In the genomic region with DNA sequence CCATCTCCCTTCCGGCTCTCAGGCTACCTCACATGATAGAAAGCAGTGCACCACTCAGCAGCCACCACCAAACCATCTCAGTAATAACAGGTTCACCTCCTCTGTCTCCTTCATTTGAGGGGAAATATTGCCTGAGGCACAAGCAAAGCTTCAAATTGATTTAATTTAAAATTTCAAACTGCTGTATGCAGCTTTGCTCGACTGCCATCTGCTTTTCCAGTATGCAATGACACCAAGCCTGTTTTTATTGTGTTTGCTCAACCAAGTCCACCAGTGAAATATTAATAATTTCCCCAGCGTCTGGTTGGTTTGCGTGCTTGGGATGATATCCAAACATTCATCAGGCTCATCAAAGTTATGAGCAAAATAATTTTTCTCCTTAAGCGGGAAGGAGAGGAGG, we compare ENCODE assay signal across 24 cellular contexts.
"Had no signal": no experiment of that assay in that cellular context is flagged by ENCODE, and none has a peak within 500 bp of the region (broad histone marks: within the 10 kb centered on the region; RNA-seq: fewer than 3 reads in every experiment).

No MANE protein-coding gene starts in this region.

- H3K27ac ChIP-seq: cardiac muscle cell, epithelial cell of prostate, left ventricle myocardium inferior, neural progenitor cell, stomach, transverse colon had no signal

- H3K4me3 Mint-ChIP-seq: activated naive CD8-positive, alpha-beta T cell treated with anti-CD3 and anti-CD28 coated beads for 36 hours; activated T-cell treated with anti-CD3 and anti-CD28 coated beads, Interleukin-2, amount 50 U/mL, for 4 hours; endodermal cell; naive thymus-derived CD4-positive, alpha-beta T cell; neural progenitor cell; stimulated activated memory B cell treated with anti-CD40 and anti-IgM and Interleukin-4, amounts not matched to agents 10 μg/mL and 1 μg/mL and 100 μg/mL, for 72 hours had no signal

- H3K9ac ChIP-seq: neural progenitor cell had no signal

- DNase-seq: activated CD4-positive, alpha-beta T cell treated with anti-CD3 and anti-CD28 coated beads for 4 hours; activated CD4-positive, alpha-beta T cell treated with anti-CD3 and anti-CD28 coated beads, Interleukin-2, amount 50 U/mL, for 48 hours; activated CD4-positive, CD25-positive, alpha-beta regulatory T cell; activated CD8-positive, alpha-beta memory T cell treated with anti-CD3 and anti-CD28 coated beads, Interleukin-2, amount 50 U/mL, for 48 hours; activated naive CD4-positive, alpha-beta T cell treated with Interleukin-2 at 50 U/mL for 16 hours; activated naive CD8-positive, alpha-beta T cell treated with anti-CD3 and anti-CD28 coated beads for 36 hours; activated T-cell treated with anti-CD3 and anti-CD28 coated beads, Interleukin-2, amount 50 U/mL, for 4 hours; cortex of kidney; endodermal cell; foreskin melanocyte; kidney glomerular epithelial cell; left ventricle myocardium inferior; naive thymus-derived CD4-positive, alpha-beta T cell; posterior cingulate gyrus; small intestine; stomach; transverse colon had no signal

- H3K4me3 ChIP-seq: cardiac muscle cell, left ventricle myocardium inferior, neural progenitor cell, stomach, transverse colon had no signal

- ATAC-seq: activated T-cell treated with anti-CD3 and anti-CD28 coated beads, Interleukin-2, amount 50 U/mL, for 4 hours; naive thymus-derived CD4-positive, alpha-beta T cell; sciatic nerve; stimulated activated memory B cell treated with anti-CD40 and anti-IgM and Interleukin-4, amounts not matched to agents 10 μg/mL and 1 μg/mL and 100 μg/mL, for 72 hours had no signal

- FAIRE-seq: small intestine, urothelium cell line had no signal

- H3K4me1 Mint-ChIP-seq: activated naive CD8-positive, alpha-beta T cell treated with anti-CD3 and anti-CD28 coated beads for 36 hours; endodermal cell; neural progenitor cell; stimulated activated memory B cell treated with anti-CD40 and anti-IgM and Interleukin-4, amounts not matched to agents 10 μg/mL and 1 μg/mL and 100 μg/mL, for 72 hours had no signal

- H3K9me3 Mint-ChIP-seq: activated T-helper 2 cell treated with anti-CD3 and anti-CD28 coated beads, Interferon-gamma antibody, Interleukin-2, Interleukin-4, amounts not matched to agents 10 μg/mL and 5 μg/mL and 100 μg/mL, durations not matched to agents 14 hours and 24 hours and 36 hours had no signal

- H2AFZ ChIP-seq: neural progenitor cell had no signal

- H3K36me3 Mint-ChIP-seq: activated naive CD8-positive, alpha-beta T cell treated with anti-CD3 and anti-CD28 coated beads for 36 hours; neural progenitor cell; stimulated activated memory B cell treated with anti-CD40 and anti-IgM and Interleukin-4, amounts not matched to agents 10 μg/mL and 1 μg/mL and 100 μg/mL, for 72 hours had no signal

- H3K36me3 ChIP-seq: cardiac muscle cell, left ventricle myocardium inferior, neural progenitor cell, stomach, transverse colon had no signal

- H3K9me3 ChIP-seq: transverse colon had no signal

- H3K27ac Mint-ChIP-seq: activated naive CD8-positive, alpha-beta T cell treated with anti-CD3 and anti-CD28 coated beads for 36 hours; activated T-helper 2 cell treated with anti-CD3 and anti-CD28 coated beads, Interferon-gamma antibody, Interleukin-2, Interleukin-4, amounts not matched to agents 10 μg/mL and 5 μg/mL and 100 μg/mL, durations not matched to agents 14 hours and 24 hours and 36 hours; endodermal cell; naive thymus-derived CD4-positive, alpha-beta T cell; neural progenitor cell; stimulated activated memory B cell treated with anti-CD40 and anti-IgM and Interleukin-4, amounts not matched to agents 10 μg/mL and 1 μg/mL and 100 μg/mL, for 72 hours had no signal

- H3K4me2 ChIP-seq: neural progenitor cell had no signal

- H3K4me1 ChIP-seq: left ventricle myocardium inferior, neural progenitor cell, stomach, transverse colon had no signal

- H3K27me3 ChIP-seq: cardiac muscle cell, neural progenitor cell, stomach, transverse colon had no signal
